Comparison of ENCODE assay signal across 28 cellular contexts in genomic region chr9:29806941-29807625, GRCh38.
A peak's percentile ranks its signal among the peaks of the same experiment; 100 is the strongest.
DNase-seq lines count a peak whose midpoint lies in the region; ATAC-seq, FAIRE-seq and TF ChIP-seq lines count a peak whose summit lies in the region.
"Had no signal": no experiment of that assay in that cellular context is flagged by ENCODE, and none has a peak within 500 bp of the region (broad histone marks: within the 10 kb centered on the region; RNA-seq: fewer than 3 reads in every experiment).

No MANE protein-coding gene starts in this region.

- TF ChIP-seq CTCF in MCF 10A (IDR thresholded peaks at IDR 0.05; ENCODE audit: unreplicated experiment) (no peak), breast epithelium (IDR thresholded peaks at IDR 0.05) (no peak), gastroesophageal sphincter (IDR thresholded peaks at IDR 0.05) (no peak)

- no peaks in the 10 kb centered on the region for H3K36me3 ChIP-seq in breast epithelium
- no peaks in the 10 kb centered on the region for H3K36me3 ChIP-seq in H7 (replicated peaks; ENCODE audit: control insufficient read depth, insufficient read depth, low read length)
- no peaks in the 10 kb centered on the region for H3K36me3 ChIP-seq in gastroesophageal sphincter
- H3K36me3 ChIP-seq: SJCRH30 had no signal

- no peak overlapping the region for H3K4me3 ChIP-seq in breast epithelium
- no peak overlapping the region for H3K4me3 ChIP-seq in H7 (ENCODE audit: insufficient read depth, low read depth, low read length)
- no peak overlapping the region for H3K4me3 ChIP-seq in gastroesophageal sphincter
- H3K4me3 ChIP-seq: body of pancreas, SJCRH30 had no signal

- H3K36me3 Mint-ChIP-seq in MCF 10A (ENCODE audit: insufficient read depth, unreplicated experiment) = no peaks in the 10 kb centered on the region
- H3K36me3 Mint-ChIP-seq: type B pancreatic cell had no signal

- peak; percentile 37 for DNase-seq in MCF 10A (ENCODE audit: unreplicated experiment)
- no peak for DNase-seq in breast epithelium (ENCODE audit: low spot score in 2 of 2)
- peak; percentile 12 for DNase-seq in foreskin melanocyte
- DNase-seq in H7 = no peak
- DNase-seq in urothelium cell line (ENCODE audit: low spot score) = no peak
- DNase-seq in RPMI8226 = no peak
- DNase-seq: activated B cell treated with CpG ODN at 0.5 μM for 24 hours; activated CD8-positive, alpha-beta T cell treated with anti-CD3 and anti-CD28 coated beads, Interleukin-2, amount 10 ng/mL, durations not matched to agents 7 days and 5 days; activated naive CD4-positive, alpha-beta T cell treated with anti-CD3 and anti-CD28 coated beads, Interleukin-2, amount 50 U/mL, for 16 hours; activated T-cell treated with anti-CD3 and anti-CD28 coated beads, Interleukin-2, amount 50 U/mL, for 4 hours; body of pancreas; Calu3; hippocampal formation; kidney; natural killer cell; NCI-H1417 treated with DMSO at 0.1 percent for 48 hours; NCI-H2171 treated with DMSO at 0.1 percent for 48 hours; OCI-M1; SJCRH30; small intestine; stimulated activated CD4-positive, alpha-beta T cell treated with anti-CD3 and anti-CD28 coated beads, Interleukin-4, amount 100 ng/mL, for 24 hours had no signal

- POLR2A ChIA-PET in MCF 10A (lab: Yijun Ruan, JAX) = interaction anchor here (0.7 to 1.0 kb wide), 2 partner anchors 25 to 381 kb away, joined by 3 to 4 read pairs; no protein-coding TSS in a partner anchor

- CTCF ChIA-PET in MCF 10A (lab: Yijun Ruan, JAX) = interaction anchor here (0.6 to 1.5 kb wide), 3 partner anchors 15 to 1162 kb away, joined by 3 to 4 read pairs (median 4); no protein-coding TSS in a partner anchor

- no TSS peak for BruUV-seq in MCF 10A (replicated peaks; lab: Mats Ljungman, UMichigan)

- H3K4me3 Mint-ChIP-seq in MCF 10A (ENCODE audit: unreplicated experiment) = no peak overlapping the region
- H3K4me3 Mint-ChIP-seq: activated B cell treated with CpG ODN at 0.5 μM for 24 hours; activated CD8-positive, alpha-beta T cell treated with anti-CD3 and anti-CD28 coated beads, Interleukin-2, amount 10 ng/mL, durations not matched to agents 7 days and 5 days; activated T-cell treated with anti-CD3 and anti-CD28 coated beads, Interleukin-2, amount 50 U/mL, for 4 hours; natural killer cell; type B pancreatic cell had no signal

- peaks cover 0 to 9% of the 10 kb centered on the region in 2 donors for H3K9me3 ChIP-seq in breast epithelium
- peaks cover 0 to 14% (median 0%) of the 10 kb centered on the region in 3 donors for H3K9me3 ChIP-seq in gastroesophageal sphincter
- H3K9me3 ChIP-seq: SJCRH30 had no signal

- H3K27ac ChIP-seq in breast epithelium = no peak overlapping the region
- H3K27ac ChIP-seq in gastroesophageal sphincter = no peak overlapping the region
- H3K27ac ChIP-seq: 22Rv1, body of pancreas, SJCRH30 had no signal

- peaks cover 13% of the 10 kb centered on the region for H3K4me1 Mint-ChIP-seq in MCF 10A (ENCODE audit: insufficient read depth, unreplicated experiment)
- H3K4me1 Mint-ChIP-seq: activated B cell treated with CpG ODN at 0.5 μM for 24 hours, natural killer cell had no signal

- 49 to 65% methylated on average over 3 of the region's 3 CpGs for WGBS in gastroesophageal sphincter (ENCODE audit: low coverage in 1 of 2), 2 donors

- no peak for TF ChIP-seq POLR2A in breast epithelium (IDR thresholded peaks at IDR 0.05)
- TF ChIP-seq POLR2A in gastroesophageal sphincter (IDR thresholded peaks at IDR 0.05) = no peak

- peaks cover 5% of the 10 kb centered on the region for H3K9me3 Mint-ChIP-seq in MCF 10A (ENCODE audit: unreplicated experiment)
- H3K9me3 Mint-ChIP-seq: type B pancreatic cell had no signal

- FAIRE-seq in urothelium cell line (lab: Jason Lieb, UNC) = no peak
- FAIRE-seq: colon, HTR-8/SVneo, kidney, small intestine had no signal

- no peak for TF ChIP-seq EP300 in gastroesophageal sphincter (IDR thresholded peaks at IDR 0.05)

- H3K4me1 ChIP-seq in breast epithelium (no peaks in the 10 kb centered on the region), gastroesophageal sphincter (no peaks in the 10 kb centered on the region)
- H3K4me1 ChIP-seq: body of pancreas, SJCRH30 had no signal

- H3K27me3 Mint-ChIP-seq in MCF 10A (ENCODE audit: insufficient read depth, unreplicated experiment) = no peaks in the 10 kb centered on the region
- H3K27me3 Mint-ChIP-seq: activated B cell treated with CpG ODN at 0.5 μM for 24 hours, progenitor cell of endocrine pancreas, type B pancreatic cell had no signal

- H3K27me3 ChIP-seq in breast epithelium (no peaks in the 10 kb centered on the region), H7 (ENCODE audit: control insufficient read depth, insufficient read depth, low read length) (no peaks in the 10 kb centered on the region), gastroesophageal sphincter (no peaks in the 10 kb centered on the region)
- H3K27me3 ChIP-seq: body of pancreas, SJCRH30 had no signal

- intact Hi-C loops in MCF 10A (cut with micrococcal nuclease) = no loop called here
- intact Hi-C loops in breast epithelium (cut with DNase I; ENCODE audit: low total_unique reads) = no loop called here

- H3K27ac Mint-ChIP-seq in MCF 10A (ENCODE audit: low read depth, unreplicated experiment) = no peak overlapping the region
- H3K27ac Mint-ChIP-seq: activated B cell treated with CpG ODN at 0.5 μM for 24 hours; activated CD8-positive, alpha-beta T cell treated with anti-CD3 and anti-CD28 coated beads, Interleukin-2, amount 10 ng/mL, durations not matched to agents 7 days and 5 days; natural killer cell; progenitor cell of endocrine pancreas; type B pancreatic cell had no signal

- ATAC-seq in SK-N-SH treated with all-trans-retinoic acid at 6 μM for 48 hours (peak; percentile 97), gastroesophageal sphincter (no peak)
- ATAC-seq: activated CD8-positive, alpha-beta T cell treated with anti-CD3 and anti-CD28 coated beads, Interleukin-2, amount 10 ng/mL, durations not matched to agents 7 days and 5 days; activated T-cell treated with anti-CD3 and anti-CD28 coated beads, Interleukin-2, amount 50 U/mL, for 4 hours; body of pancreas; natural killer cell had no signal

TF ChIP-seq in SK-N-SH treated with all-trans-retinoic acid at 6 μM for 48 hours, 23 proteins besides CTCF, POLR2A, EP300 and RAD21:
- TF ChIP-seq ISL1 (CRISPR knock-in tag; IDR thresholded peaks at IDR 0.05) (peak; percentile 51; the same call in 1 of the 2 replicates), CSRNP3 (CRISPR knock-in tag; IDR thresholded peaks at IDR 0.05) (no peak)

Comparison
In these comparisons a context has a peak if more than half of its experiments do, and no peak if none do; other contexts are left out.
1. DNase-seq: peak in MCF 10A (single experiment) and foreskin melanocyte (single experiment); none in breast epithelium (0 of 2), H7 (single experiment), urothelium cell line (single experiment) and RPMI8226 (single experiment).